Comparison of ENCODE assay signal across 2 cellular contexts in genomic region chr17:40303706-40304450, GRCh38.
TF ChIP-seq lines count a peak whose summit lies in the region.

No MANE protein-coding gene starts in this region.

TF ChIP-seq in endothelial cell of umbilical vein, 7 proteins besides CTCF, POLR2A, EP300 and RAD21 (continued from another document):
- TF ChIP-seq EZH2 (IDR thresholded peaks at IDR 0.05; ENCODE audit: borderline replicate concordance, low read depth, low read length, severe bottlenecking) (no peak), POLR2AphosphoS5 (IDR thresholded peaks at IDR 0.05; ENCODE audit: insufficient read depth, low read depth, low read length) (no peak), FOS (IDR thresholded peaks at IDR 0.05; ENCODE audit: borderline replicate concordance, insufficient read depth, low read length) (no peak), GATA2 (IDR thresholded peaks at IDR 0.05; ENCODE audit: insufficient read depth, insufficient read length, low read depth, low read length) (no peak)

TF ChIP-seq in GM23338, 12 proteins besides CTCF, POLR2A, EP300 and RAD21 (continued from another document):
- no peak for TF ChIP-seq CREB1 (CRISPR knock-in tag; IDR thresholded peaks at IDR 0.05; ENCODE audit: low read depth)
